In the genomic region with DNA sequence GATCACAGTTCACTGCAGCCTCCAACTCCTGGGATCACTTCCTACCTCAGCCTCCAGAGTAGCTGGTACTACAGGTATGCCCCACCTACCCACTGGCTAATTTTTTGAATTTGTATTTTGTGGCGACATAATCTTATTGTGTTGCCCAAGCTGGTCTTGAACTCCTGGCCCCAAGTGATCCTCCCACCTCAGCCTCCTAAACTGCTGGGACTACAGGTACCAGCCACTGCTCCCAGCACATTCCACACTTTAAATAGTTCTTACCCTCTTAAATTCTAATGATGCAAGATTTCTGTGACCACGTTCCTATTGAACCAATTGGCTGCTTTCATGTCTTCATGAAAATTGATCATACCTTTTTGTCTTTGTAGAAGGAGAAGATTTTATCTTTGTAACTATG, we compare ENCODE assay signal across 26 cellular contexts.
"Had no signal": no experiment of that assay in that cellular context is flagged by ENCODE, and none has a peak within 500 bp of the region (broad histone marks: within the 10 kb centered on the region; RNA-seq: fewer than 3 reads in every experiment).

No MANE protein-coding gene starts in this region.

- H3K27me3 ChIP-seq: stomach, suprapubic skin, testis, thyroid gland, tibial artery, tibial nerve, transverse colon, upper lobe of left lung, upper lobe of right lung, uterus, vagina had no signal

- H3K4me3 ChIP-seq: stomach, suprapubic skin, testis, thoracic aorta, thyroid gland, tibial artery, tibial nerve, transverse colon, upper lobe of left lung, upper lobe of right lung, uterus, vagina had no signal

- H3K9me3 ChIP-seq: stomach, suprapubic skin, testis, thoracic aorta, thyroid gland, tibial artery, tibial nerve, transverse colon, upper lobe of left lung, upper lobe of right lung, uterus, vagina had no signal

- FAIRE-seq: urothelium cell line had no signal

- ATAC-seq: stimulated activated effector memory CD8-positive, alpha-beta T cell treated with anti-CD3 and anti-CD28 coated beads, Interleukin-12 subunit alpha, Interleukin-12 subunit beta, amount 100 ng/mL, for 72 hours; stimulated activated memory B cell treated with anti-CD40 and anti-IgM and Interleukin-4, amounts not matched to agents 10 μg/mL and 1 μg/mL and 100 μg/mL, for 72 hours; stimulated activated naive B cell treated with anti-CD40 and anti-IgM and Interleukin-4, amounts not matched to agents 10 μg/mL and 1 μg/mL and 100 μg/mL, for 72 hours; stimulated activated naive CD8-positive, alpha-beta T cell treated with anti-CD3 and anti-CD28 coated beads, Interleukin-15, amount 100 ng/mL, for 72 hours; stimulated activated naive CD8-positive, alpha-beta T cell treated with anti-CD3 and anti-CD28 coated beads, Interleukin-15, Interleukin-2, amounts not matched to agents 100 U/mL and 50 U/mL, for 24 hours; upper lobe of right lung had no signal

- DNase-seq: stimulated activated CD4-positive, alpha-beta T cell treated with anti-CD3 and anti-CD28 coated beads, Interleukin-2, amount 100 ng/mL, for 48 hours; stimulated activated CD4-positive, alpha-beta T cell treated with anti-CD3 and anti-CD28 coated beads, Interleukin-4, amount 100 ng/mL, for 1 hour; stimulated activated CD4-positive, alpha-beta T cell treated with anti-CD3 and anti-CD28 coated beads, Interleukin-4, amount 100 ng/mL, for 24 hours; stimulated activated CD4-positive, alpha-beta T cell treated with anti-CD3 and anti-CD28 coated beads, Interleukin-4, amount 100 ng/mL, for 4 hours; stimulated activated CD8-positive, alpha-beta memory T cell treated with anti-CD3 and anti-CD28 coated beads, Interleukin-4, amount 100 ng/mL, for 48 hours; stimulated activated naive B cell treated with anti-CD40 and anti-IgM and Interleukin-4, amounts not matched to agents 10 μg/mL and 1 μg/mL and 100 μg/mL, for 72 hours; stimulated activated naive CD4-positive, alpha-beta T cell; stimulated activated naive CD4-positive, alpha-beta T cell treated with Interleukin-2 at 50 U/mL for 16 hours; stimulated activated naive CD8-positive, alpha-beta T cell treated with anti-CD3 and anti-CD28 coated beads, Interleukin-15, amount 100 ng/mL, for 72 hours; stimulated activated naive CD8-positive, alpha-beta T cell treated with anti-CD3 and anti-CD28 coated beads, Interleukin-15, Interleukin-2, amounts not matched to agents 100 U/mL and 50 U/mL, for 24 hours; stomach; substantia nigra; testis; thyroid gland; tibial artery; transverse colon; upper lobe of left lung; upper lobe of right lung; uterus had no signal

- H3K36me3 ChIP-seq: stomach, suprapubic skin, thoracic aorta, thyroid gland, tibial artery, tibial nerve, transverse colon, upper lobe of left lung, upper lobe of right lung, uterus, vagina had no signal

- H3K4me1 ChIP-seq: stomach, suprapubic skin, testis, thyroid gland, tibial artery, tibial nerve, transverse colon, upper lobe of left lung, upper lobe of right lung, uterus, vagina had no signal

- H3K27ac ChIP-seq: stomach, suprapubic skin, testis, thoracic aorta, thyroid gland, tibial artery, tibial nerve, transverse colon, upper lobe of left lung, upper lobe of right lung, uterus, vagina had no signal
